ENCODE assay signal across 13 cellular contexts in genomic region chr1:153926405-153926804, GRCh38. TPM values are rescaled to one million over a fixed set of nuclear protein-coding genes. Genes with fewer than 3 reads are reported as not detected.
DNase-seq lines count a peak whose midpoint lies in the region; ATAC-seq lines count a peak whose summit lies in the region.
"Had no signal": no experiment of that assay in that cellular context is flagged by ENCODE, and none has a peak within 500 bp of the region (broad histone marks: within the 10 kb centered on the region; RNA-seq: fewer than 3 reads in every experiment).

No MANE protein-coding gene starts in this region.

- H3K27ac ChIP-seq in BLaER1 (no peak overlapping the region), mesenchymal stem cell (ENCODE audit: low read length, poor library complexity, severe bottlenecking) (no peak overlapping the region)
- H3K27ac ChIP-seq: C4-2B, KMS-11 had no signal

- peak overlapping the region; percentile 21 for H2BK15ac ChIP-seq in mesenchymal stem cell (ENCODE audit: low read depth, poor library complexity, severe bottlenecking)

- H3K79me1 ChIP-seq in mesenchymal stem cell (replicated peaks; ENCODE audit: low read length, poor library complexity, severe bottlenecking) = no peaks in the 10 kb centered on the region

- peak overlapping the region; percentile 19 for H3K27ac Mint-ChIP-seq in T-helper 17 cell
- H3K27ac Mint-ChIP-seq: H9 had no signal

- no peak for ATAC-seq in T-helper 17 cell

- no peak overlapping the region for H3K4me3 Mint-ChIP-seq in T-helper 17 cell
- H3K4me3 Mint-ChIP-seq: H9 had no signal

- no peak overlapping the region for H3K4me3 ChIP-seq in BLaER1
- no peak overlapping the region for H3K4me3 ChIP-seq in mesenchymal stem cell (ENCODE audit: insufficient read depth in 1 of 2, low read depth in 1 of 2, low read length in 2 of 2)

- H3K27me3 Mint-ChIP-seq in T-helper 17 cell = no peaks in the 10 kb centered on the region

- H4K8ac ChIP-seq in mesenchymal stem cell (ENCODE audit: low read length) = no peak overlapping the region

- no peak overlapping the region for H3K9ac ChIP-seq in BLaER1
- no peak overlapping the region for H3K9ac ChIP-seq in mesenchymal stem cell (ENCODE audit: low read length)
- H3K9ac ChIP-seq: KMS-11 had no signal

- peaks cover 25% of the 10 kb centered on the region for H3K36me3 ChIP-seq in BLaER1
- peaks cover 16 to 22% of the 10 kb centered on the region in 2 experiments for H3K36me3 ChIP-seq in mesenchymal stem cell (ENCODE audit: control insufficient read depth in 1 of 2, insufficient read depth in 2 of 2, low read depth in 1 of 2, low read length in 2 of 2)

- H3K4me1 ChIP-seq in BLaER1 = peaks cover 50% of the 10 kb centered on the region
- peaks cover 5% of the 10 kb centered on the region for H3K4me1 ChIP-seq in mesenchymal stem cell (ENCODE audit: control insufficient read depth, insufficient read depth, low read depth, low read length)

- DNase-seq in T-helper 17 cell (no peak), mesenchymal stem cell (no peak), AML-193 (lab: John Stamatoyannopoulos, UW) (no peak)
- no peak for DNase-seq in stimulated activated naive CD4-positive, alpha-beta T cell treated with Interleukin-2 at 50 U/mL for 16 hours (lab: John Stamatoyannopoulos, UW)
- DNase-seq: BE2C, DMS153, DMS79, GDM1, H9 had no signal

- H2BK120ac ChIP-seq in mesenchymal stem cell (ENCODE audit: low read depth, low read length) = no peak overlapping the region

- no peaks in the 10 kb centered on the region for H3K9me3 ChIP-seq in BLaER1
- H3K9me3 ChIP-seq in T-helper 17 cell (ENCODE audit: control insufficient read depth, low read length, poor library complexity, severe bottlenecking) = no peaks in the 10 kb centered on the region
- no peaks in the 10 kb centered on the region for H3K9me3 ChIP-seq in mesenchymal stem cell (ENCODE audit: control insufficient read depth, low read length)
- H3K9me3 ChIP-seq: BE2C, Caco-2 had no signal

- WGBS in mesenchymal stem cell = 92% methylated on average over 4 of the region's 4 CpGs

- no peak overlapping the region for H3K14ac ChIP-seq in mesenchymal stem cell (ENCODE audit: low read length in 2 of 2)

- no peak overlapping the region for H3K4ac ChIP-seq in mesenchymal stem cell (ENCODE audit: low read depth in 1 of 2, low read length in 2 of 2)

- H3K27me3 ChIP-seq in BLaER1 (no peaks in the 10 kb centered on the region), mesenchymal stem cell (ENCODE audit: control insufficient read depth in 1 of 2, insufficient read depth in 1 of 2, low read length in 2 of 2) (no peaks in the 10 kb centered on the region)
- H3K27me3 ChIP-seq: BE2C had no signal

- H2AFZ ChIP-seq in mesenchymal stem cell (ENCODE audit: low read depth, low read length) = no peak overlapping the region

- no peak overlapping the region for H2BK12ac ChIP-seq in mesenchymal stem cell (ENCODE audit: low read length in 2 of 2)

- no peak overlapping the region for H4K91ac ChIP-seq in mesenchymal stem cell (ENCODE audit: low read length)

- H3K4me1 Mint-ChIP-seq in T-helper 17 cell = peaks cover 32% of the 10 kb centered on the region

- H3K4me2 ChIP-seq in BLaER1 (peak overlapping the region; percentile 64; the same call in 1 of the 2 replicates), mesenchymal stem cell (ENCODE audit: low read length, poor library complexity, severe bottlenecking) (no peak overlapping the region)
- H3K4me2 ChIP-seq: KMS-11 had no signal

- no peak overlapping the region for H2AK5ac ChIP-seq in mesenchymal stem cell (ENCODE audit: low read length, severe bottlenecking)

- no peak overlapping the region for H3K23ac ChIP-seq in mesenchymal stem cell (ENCODE audit: low read length in 2 of 2)

- H2BK5ac ChIP-seq in mesenchymal stem cell (ENCODE audit: low read depth, low read length, poor library complexity, severe bottlenecking) = no peak overlapping the region

- peaks cover 8% of the 10 kb centered on the region for H4K20me1 ChIP-seq in BLaER1

- H3K18ac ChIP-seq in mesenchymal stem cell (ENCODE audit: low read depth in 1 of 2, low read length in 2 of 2) = no peak overlapping the region

- no peaks in the 10 kb centered on the region for H3K36me3 Mint-ChIP-seq in T-helper 17 cell (ENCODE audit: low read depth)

RNA-seq across cellular contexts. Expression of gene GATAD2B, which starts 3.6 kb away (rescaled TPM):
- 10 to 100 TPM; 63.3 to 72.9 TPM for total RNA-seq in T-helper 17 cell
- polyA plus RNA-seq in mesenchymal stem cell (2013, experiment 1 of 2) = 15.0 TPM
- 14.1 TPM for polyA plus RNA-seq in mesenchymal stem cell (2013, experiment 2 of 2)

RNA-seq across cellular contexts. Expression of gene DENND4B, which starts 20.1 kb away (rescaled TPM):
- 100 to 1,000 TPM; 120 to 157 TPM for total RNA-seq in T-helper 17 cell
- 21.7 TPM for polyA plus RNA-seq in mesenchymal stem cell (2013, experiment 1 of 2)
- polyA plus RNA-seq in mesenchymal stem cell (2013, experiment 2 of 2) = 18.0 TPM

RNA-seq across cellular contexts. Expression of gene CRTC2, which starts 32.0 kb away (rescaled TPM):
- total RNA-seq in T-helper 17 cell = 100 to 1,000 TPM; 133 to 151 TPM
- polyA plus RNA-seq in mesenchymal stem cell (2013, experiment 1 of 2) = 30.3 TPM
- 27.0 TPM for polyA plus RNA-seq in mesenchymal stem cell (2013, experiment 2 of 2)

RNA-seq across cellular contexts. Expression of gene SLC39A1, which starts 36.9 kb away (rescaled TPM):
- total RNA-seq in T-helper 17 cell = 10 to 100 TPM; 14.1 to 16.4 TPM
- 106 TPM for polyA plus RNA-seq in mesenchymal stem cell (2013, experiment 1 of 2)
- 105 TPM for polyA plus RNA-seq in mesenchymal stem cell (2013, experiment 2 of 2)

RNA-seq across cellular contexts. Expression of gene CREB3L4, which starts 41.3 kb away (rescaled TPM):
- total RNA-seq in T-helper 17 cell = 1 to 10 TPM; 4.5 to 6.0 TPM
- polyA plus RNA-seq in mesenchymal stem cell (2013, experiment 1 of 2) = 3.3 TPM
- 2.9 TPM for polyA plus RNA-seq in mesenchymal stem cell (2013, experiment 2 of 2)
